In the genomic region with DNA sequence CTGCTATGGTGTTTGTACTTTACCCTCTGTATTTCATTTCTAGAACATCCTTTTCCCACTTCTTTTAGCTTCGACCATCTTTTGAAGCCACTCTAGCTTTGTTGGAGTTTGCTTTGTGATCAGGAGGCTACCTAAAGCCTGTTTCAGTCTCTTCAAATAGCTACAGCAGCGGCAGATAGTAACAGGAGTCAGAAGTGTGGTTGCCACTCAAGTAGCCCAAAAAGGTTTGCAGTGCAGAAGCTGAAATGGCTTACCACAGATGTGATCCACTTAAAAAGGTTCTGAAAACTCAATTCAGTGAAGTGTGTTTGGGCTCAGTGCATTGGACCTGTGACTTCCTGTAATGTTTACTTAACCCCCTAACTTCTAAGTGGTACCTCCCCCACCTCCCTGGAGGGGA, we compare ENCODE assay signal across 22 cellular contexts.
"Had no signal": no experiment of that assay in that cellular context is flagged by ENCODE, and none has a peak within 500 bp of the region (broad histone marks: within the 10 kb centered on the region; RNA-seq: fewer than 3 reads in every experiment).

No MANE protein-coding gene starts in this region.

- H3K4me1 Mint-ChIP-seq: activated B cell treated with CpG ODN at 0.5 μM for 24 hours; activated CD4-positive, alpha-beta T cell treated with anti-CD3 and anti-CD28 coated beads, Interleukin-2, amount 10 ng/mL, durations not matched to agents 24 days and 14 days; naive B cell; T-helper 17 cell had no signal

- H2AFZ ChIP-seq: hepatocyte had no signal

- DNase-seq: activated B cell treated with CpG ODN at 0.5 μM for 24 hours; activated CD4-positive, alpha-beta T cell treated with anti-CD3 and anti-CD28 coated beads, Interleukin-2, amount 10 ng/mL, durations not matched to agents 24 days and 14 days; activated CD8-positive, alpha-beta memory T cell treated with anti-CD3 and anti-CD28 coated beads, Interleukin-2, amount 50 U/mL, for 48 hours; activated gamma-delta T cell; activated T-cell treated with anti-CD3 and anti-CD28 coated beads, Interleukin-2, amount 50 U/mL, for 72 hours; amniotic stem cell; body of pancreas; caudate nucleus; colonic mucosa; mammary epithelial cell; naive B cell; right cardiac atrium; stimulated activated CD4-positive, alpha-beta T cell treated with anti-CD3 and anti-CD28 coated beads, Interleukin-4, amount 100 ng/mL, for 4 hours; stimulated activated CD8-positive, alpha-beta memory T cell treated with anti-CD3 and anti-CD28 coated beads, Interleukin-4, amount 100 ng/mL, for 48 hours; T-helper 17 cell; upper lobe of left lung had no signal

- H3K4me1 ChIP-seq: body of pancreas, colonic mucosa, upper lobe of left lung had no signal

- H3K9me3 Mint-ChIP-seq: activated CD4-positive, alpha-beta T cell treated with anti-CD3 and anti-CD28 coated beads, Interleukin-2, amount 10 ng/mL, durations not matched to agents 24 days and 14 days had no signal

- ATAC-seq: activated naive CD4-positive, alpha-beta T cell treated with anti-CD3 and anti-CD28 coated beads, Interleukin-2, amount 50 U/mL, for 72 hours; activated T-cell treated with anti-CD3 and anti-CD28 coated beads, Interleukin-2, amount 50 U/mL, for 72 hours; body of pancreas; left lobe of liver; right cardiac atrium; T-helper 17 cell had no signal

- H3K27me3 ChIP-seq: body of pancreas, colonic mucosa, esophagus muscularis mucosa, hepatocyte, upper lobe of left lung had no signal

- H3K36me3 ChIP-seq: colonic mucosa, esophagus muscularis mucosa, upper lobe of left lung had no signal

- H3K9me3 ChIP-seq: body of pancreas, colonic mucosa, esophagus muscularis mucosa, upper lobe of left lung had no signal

- H3K27ac ChIP-seq: body of pancreas, colonic mucosa, esophagus muscularis mucosa, hepatocyte, upper lobe of left lung had no signal

- H3K4me2 ChIP-seq: hepatocyte had no signal

- H3K4me3 ChIP-seq: body of pancreas, colonic mucosa, esophagus muscularis mucosa, hepatocyte, smooth muscle cell, upper lobe of left lung had no signal

- H3K4me3 Mint-ChIP-seq: activated B cell treated with CpG ODN at 0.5 μM for 24 hours; activated CD4-positive, alpha-beta T cell treated with anti-CD3 and anti-CD28 coated beads, Interleukin-2, amount 10 ng/mL, durations not matched to agents 24 days and 14 days; activated T-cell treated with anti-CD3 and anti-CD28 coated beads, Interleukin-2, amount 50 U/mL, for 72 hours; naive B cell; stimulated activated naive CD8-positive, alpha-beta T cell treated with anti-CD3 and anti-CD28 coated beads, Interleukin-15, Interleukin-2, amounts not matched to agents 100 ng/mL and 50 ng/mL, for 24 hours; T-helper 17 cell had no signal

- H3K27ac Mint-ChIP-seq: activated B cell treated with CpG ODN at 0.5 μM for 24 hours; activated CD4-positive, alpha-beta T cell treated with anti-CD3 and anti-CD28 coated beads, Interleukin-2, amount 10 ng/mL, durations not matched to agents 24 days and 14 days; activated naive CD4-positive, alpha-beta T cell treated with anti-CD3 and anti-CD28 coated beads, Interleukin-2, amount 50 U/mL, for 72 hours; activated T-cell treated with anti-CD3 and anti-CD28 coated beads, Interleukin-2, amount 50 U/mL, for 72 hours; naive B cell; stimulated activated naive CD8-positive, alpha-beta T cell treated with anti-CD3 and anti-CD28 coated beads, Interleukin-15, Interleukin-2, amounts not matched to agents 100 ng/mL and 50 ng/mL, for 24 hours; T-helper 17 cell had no signal
